9 cellular contexts compared by ENCODE assay signal in the genomic region with DNA sequence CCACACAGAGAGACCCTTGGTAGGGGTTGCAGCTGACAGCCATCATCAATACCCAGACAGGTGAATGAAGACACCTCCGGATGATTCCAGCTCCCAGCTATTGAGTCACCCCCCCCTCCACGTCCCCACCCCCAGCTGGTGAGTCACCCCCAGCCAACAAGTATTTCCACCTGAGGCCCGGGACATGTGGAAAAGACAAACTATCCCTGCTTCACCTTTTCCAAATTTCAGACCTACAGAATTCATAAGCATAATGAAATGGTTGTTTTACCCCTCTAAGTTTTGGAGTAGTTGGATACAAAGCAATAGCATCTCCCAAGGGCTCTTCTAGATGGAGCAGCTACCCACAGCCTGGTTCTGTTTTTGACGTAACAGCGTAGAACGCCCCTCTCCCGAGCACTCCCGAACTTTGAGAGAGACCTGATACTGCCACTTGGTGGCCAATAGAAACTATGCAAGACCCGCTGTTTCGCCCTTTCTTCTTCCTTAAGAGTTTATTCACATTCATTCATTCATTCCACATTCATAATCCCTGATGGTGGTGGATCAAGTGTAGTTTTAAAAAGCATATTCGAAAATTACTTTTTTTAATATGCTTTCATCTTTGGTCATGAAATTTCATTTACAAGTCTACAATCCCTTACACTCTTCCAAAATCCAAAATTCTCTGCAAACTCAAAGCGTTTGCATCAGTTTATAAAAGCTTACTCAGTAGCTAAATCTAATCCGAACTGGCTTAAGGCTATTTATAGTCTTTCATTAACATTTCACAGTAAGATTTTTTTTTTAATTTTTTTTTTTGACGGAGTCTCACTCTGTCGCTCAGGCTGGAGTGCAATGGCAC. TPM values are rescaled to one million over a fixed set of nuclear protein-coding genes. Genes with fewer than 3 reads are reported as not detected.
DNase-seq lines count a peak whose midpoint lies in the region; ATAC-seq and TF ChIP-seq lines count a peak whose summit lies in the region.
"Had no signal": no experiment of that assay in that cellular context is flagged by ENCODE, and none has a peak within 500 bp of the region (broad histone marks: within the 10 kb centered on the region; RNA-seq: fewer than 3 reads in every experiment).

No MANE protein-coding gene starts in this region.

- peak; percentile 49 for TF ChIP-seq CTCF in coronary artery (IDR thresholded peaks at IDR 0.05)

- H3K27ac Mint-ChIP-seq in naive B cell, result peak overlapping the region in 5 of 6 donors; percentile 70 to 94 (median 78)

- ATAC-seq in naive B cell (ENCODE audit: low read depth in 2 of 2) (peak; percentile 63 to 82), GM18868 (IDR thresholded peaks at IDR 0.05; ENCODE audit: unreplicated experiment) (no peak)

- H3K36me3 Mint-ChIP-seq in naive B cell, result no peaks in the 10 kb centered on the region

- no peaks in the 10 kb centered on the region for H3K27me3 Mint-ChIP-seq in naive B cell

- H3K9me3 ChIP-seq in SJCRH30 (replicated peaks), result no peaks in the 10 kb centered on the region

- no peaks in the 10 kb centered on the region for H3K9me3 Mint-ChIP-seq in naive B cell

- H3K36me3 ChIP-seq in SJCRH30, result no peaks in the 10 kb centered on the region

- no peaks in the 10 kb centered on the region for H3K27me3 ChIP-seq in SJCRH30

- H3K4me1 Mint-ChIP-seq in naive B cell, result peaks cover 9 to 13% (median 10%) of the 10 kb centered on the region in 3 donors

- peak overlapping the region in 2 of 8 donors; percentile 45 to 47 for H3K4me3 Mint-ChIP-seq in naive B cell

- H3K4me3 ChIP-seq in SJCRH30 (no peak overlapping the region), coronary artery (no peak overlapping the region)
- H3K4me3 ChIP-seq: SK-N-MC had no signal

- no peaks in the 10 kb centered on the region for H3K4me1 ChIP-seq in SJCRH30

- H3K27ac ChIP-seq in SJCRH30 (no peak overlapping the region), coronary artery (no peak overlapping the region)
- H3K27ac ChIP-seq: SK-N-MC had no signal

- DNase-seq in DMS114 treated with DMSO at 0.1 percent for 48 hours (lab: John Stamatoyannopoulos, UW; ENCODE audit: unreplicated experiment), result peak; percentile 76
- DNase-seq in KG1 (lab: John Stamatoyannopoulos, UW), result peak; percentile 13
- DNase-seq in SJCRH30, result peak; percentile 50 to 73
- no peak for DNase-seq in coronary artery (ENCODE audit: low spot score)
- DNase-seq in naive B cell, result peak; percentile 38
- DNase-seq in SKM-1 (lab: John Stamatoyannopoulos, UW; ENCODE audit: unreplicated experiment), result no peak
- DNase-seq in activated naive CD4-positive, alpha-beta T cell treated with Interleukin-2 at 50 U/mL for 16 hours, result no peak

RNA-seq across cellular contexts. Expression of gene PPP1R16B, which starts 15.1 kb away (rescaled TPM):
- total RNA-seq in SJCRH30 (2014; rRNA removed; shearing (Covaris generic)), result 34.0 and 36.5 TPM in 2 replicates
- polyA plus RNA-seq in naive B cell (ENCODE audit: low read depth in 6 of 6), result 10 to 100 TPM; 22.1 to 54.6 (median 38.4) TPM

RNA-seq across cellular contexts. Expression of gene ACTR5, which starts 42.2 kb away (rescaled TPM):
- total RNA-seq in SJCRH30 (2014; rRNA removed; shearing (Covaris generic)), result 21.1 and 22.2 TPM in 2 replicates
- polyA plus RNA-seq in naive B cell (ENCODE audit: low read depth in 6 of 6), result 1 to 10 TPM; 3.5 to 9.6 (median 7.7) TPM

Comparison
In these comparisons a context has a peak if more than half of its experiments do, and no peak if none do; other contexts are left out.
1. DNase-seq: peak in DMS114 treated with DMSO at 0.1 percent for 48 hours (single experiment), KG1 (single experiment), SJCRH30 (2 of 2) and naive B cell (single experiment); none in coronary artery (single experiment), SKM-1 (single experiment) and activated naive CD4-positive, alpha-beta T cell treated with Interleukin-2 at 50 U/mL for 16 hours (single experiment).